8 cellular contexts compared by ENCODE assay signal in the genomic region with DNA sequence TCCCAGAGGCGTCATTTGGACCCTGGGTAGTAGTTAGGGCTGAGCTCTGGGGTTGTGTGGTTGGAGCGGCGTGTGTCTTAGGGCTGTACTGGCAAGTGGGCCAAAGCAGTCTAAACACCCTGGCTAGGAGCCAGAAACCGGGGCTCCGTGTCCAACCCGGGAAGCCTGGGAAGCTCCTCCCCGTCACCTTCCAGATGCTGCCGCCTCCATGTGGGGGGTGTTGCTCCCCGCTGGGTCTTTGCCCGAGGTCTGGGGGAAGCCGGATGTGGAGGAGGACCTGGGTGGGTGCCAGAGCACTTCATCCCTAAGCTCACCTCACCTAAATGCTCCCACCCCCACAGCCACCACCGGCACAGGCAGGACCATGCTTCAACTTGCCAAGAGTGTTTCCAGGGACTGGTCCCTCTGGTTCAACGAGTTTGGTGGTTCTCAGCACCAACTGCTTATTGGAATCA. TPM values are rescaled to one million over a fixed set of nuclear protein-coding genes. Genes with fewer than 3 reads are reported as not detected.
A peak's percentile ranks its signal among the peaks of the same experiment; 100 is the strongest.
DNase-seq lines count a peak whose midpoint lies in the region; ATAC-seq and TF ChIP-seq lines count a peak whose summit lies in the region.
"Had no signal": no experiment of that assay in that cellular context is flagged by ENCODE, and none has a peak within 500 bp of the region (broad histone marks: within the 10 kb centered on the region; RNA-seq: fewer than 3 reads in every experiment).

No MANE protein-coding gene starts in this region.

- H3K36me3 ChIP-seq in PC-3 (ENCODE audit: low read depth, low read length) = no peaks in the 10 kb centered on the region

- CTCF ChIA-PET in PC-3 (lab: Charles Lee) = no interaction called here
- CTCF ChIA-PET in activated CD4-positive, alpha-beta T cell treated with anti-CD3 and anti-CD28 coated beads, Interleukin-2, amount 10 ng/mL, durations not matched to agents 7 days and 5 days (lab: Charles Lee) = interaction anchor here (0.6 to 1.9 kb wide), 4 partner anchors 9 to 306 kb away, joined by 3 to 8 read pairs (median 4); no protein-coding TSS in a partner anchor

- H3K9me3 ChIP-seq in PC-3 (ENCODE audit: low read length) = no peaks in the 10 kb centered on the region
- no peaks in the 10 kb centered on the region for H3K9me3 ChIP-seq in right cardiac atrium (ENCODE audit: control insufficient read depth, low read length)

- H4K20me1 ChIP-seq in PC-3 (ENCODE audit: low read length) = peaks cover 7% of the 10 kb centered on the region; the same call in 1 of the 2 replicates

- H3K36me3 Mint-ChIP-seq in stimulated activated memory B cell treated with anti-CD40 and anti-IgM and Interleukin-4, amounts not matched to agents 10 μg/mL and 1 μg/mL and 100 μg/mL, for 72 hours = peaks cover 39% of the 10 kb centered on the region
- H3K36me3 Mint-ChIP-seq in activated CD4-positive, alpha-beta T cell treated with anti-CD3 and anti-CD28 coated beads, Interleukin-2, amount 10 ng/mL, durations not matched to agents 7 days and 5 days (ENCODE audit: low read depth) = peaks cover 5% of the 10 kb centered on the region

- BruUV-seq in PC-3 (replicated peaks; lab: Mats Ljungman, UMichigan) = no TSS peak

- peaks cover 77% of the 10 kb centered on the region for H3K79me2 ChIP-seq in PC-3 (ENCODE audit: low read length)

- DNase-seq in NCI-H1092 treated with DMSO at 0.1 percent for 48 hours (lab: John Stamatoyannopoulos, UW) (peak; percentile 64), PC-3 (peak; percentile 83), right cardiac atrium (peak in 2 of 3 donors; percentile 78 to 79), AML-193 (lab: John Stamatoyannopoulos, UW) (no peak)
- DNase-seq in activated CD4-positive, alpha-beta T cell treated with anti-CD3 and anti-CD28 coated beads, Interleukin-2, amount 10 ng/mL, durations not matched to agents 7 days and 5 days = no peak
- DNase-seq: erythroblast had no signal

- 0 out of 2 replicates have a peak overlapping the region, but pooled peaks have one; percentile 11 for H3K4me3 ChIP-seq in PC-3 (ENCODE audit: low read length)
- H3K4me3 ChIP-seq in right cardiac atrium (ENCODE audit: low read length) = no peak overlapping the region

- H3K27me3 Mint-ChIP-seq in stimulated activated memory B cell treated with anti-CD40 and anti-IgM and Interleukin-4, amounts not matched to agents 10 μg/mL and 1 μg/mL and 100 μg/mL, for 72 hours = no peaks in the 10 kb centered on the region
- H3K27me3 Mint-ChIP-seq in activated CD4-positive, alpha-beta T cell treated with anti-CD3 and anti-CD28 coated beads, Interleukin-2, amount 10 ng/mL, durations not matched to agents 7 days and 5 days = no peaks in the 10 kb centered on the region

- peak overlapping the region; percentile 16 for H3K27ac Mint-ChIP-seq in stimulated activated memory B cell treated with anti-CD40 and anti-IgM and Interleukin-4, amounts not matched to agents 10 μg/mL and 1 μg/mL and 100 μg/mL, for 72 hours
- no peak overlapping the region for H3K27ac Mint-ChIP-seq in activated CD4-positive, alpha-beta T cell treated with anti-CD3 and anti-CD28 coated beads, Interleukin-2, amount 10 ng/mL, durations not matched to agents 7 days and 5 days

- POLR2A ChIA-PET in PC-3 (lab: Charles Lee; ENCODE audit: unreplicated experiment) = no interaction called here
- POLR2A ChIA-PET in activated CD4-positive, alpha-beta T cell treated with anti-CD3 and anti-CD28 coated beads, Interleukin-2, amount 10 ng/mL, durations not matched to agents 7 days and 5 days (lab: Charles Lee) = no interaction called here

- intact Hi-C loops in PC-3 (cut with micrococcal nuclease) (no loop called here), right cardiac atrium (cut with DNase I) (no loop called here)

- H2AFZ ChIP-seq in PC-3 (ENCODE audit: low read length) = no peak overlapping the region

- peak overlapping the region; percentile 56 for H3K4me2 ChIP-seq in PC-3 (ENCODE audit: low read length)

- H3K27me3 ChIP-seq in PC-3 (ENCODE audit: low read length) = no peaks in the 10 kb centered on the region
- no peaks in the 10 kb centered on the region for H3K27me3 ChIP-seq in right cardiac atrium (ENCODE audit: control insufficient read depth, insufficient read depth)

- H3K27ac ChIP-seq in PC-3 (ENCODE audit: low read length) = peak overlapping the region; percentile 30
- H3K27ac ChIP-seq in right cardiac atrium (ENCODE audit: low read length) = no peak overlapping the region

- 20% methylated on average over 13 of the region's 13 CpGs for WGBS in right cardiac atrium

- no peaks in the 10 kb centered on the region for H3F3A ChIP-seq in PC-3 (ENCODE audit: low read length, unreplicated experiment)

- no peak for TF ChIP-seq CTCF in PC-3 (conservative IDR thresholded peaks at IDR 0.05; ENCODE audit: low read depth, low read length)

- no peaks in the 10 kb centered on the region for H3K9me2 ChIP-seq in PC-3 (replicated peaks; ENCODE audit: low read length)

- no peaks in the 10 kb centered on the region for H3K9me3 Mint-ChIP-seq in stimulated activated memory B cell treated with anti-CD40 and anti-IgM and Interleukin-4, amounts not matched to agents 10 μg/mL and 1 μg/mL and 100 μg/mL, for 72 hours
- H3K9me3 Mint-ChIP-seq in activated CD4-positive, alpha-beta T cell treated with anti-CD3 and anti-CD28 coated beads, Interleukin-2, amount 10 ng/mL, durations not matched to agents 7 days and 5 days = no peaks in the 10 kb centered on the region

- no peak overlapping the region for H3K9ac ChIP-seq in PC-3 (ENCODE audit: low read length)

- H3K4me1 ChIP-seq in PC-3 (ENCODE audit: insufficient read depth, low read length) (peaks cover 15% of the 10 kb centered on the region), right cardiac atrium (ENCODE audit: control insufficient read depth, insufficient read depth, low read length) (peaks cover 16% of the 10 kb centered on the region)

- no peak overlapping the region for H3K4me3 Mint-ChIP-seq in stimulated activated memory B cell treated with anti-CD40 and anti-IgM and Interleukin-4, amounts not matched to agents 10 μg/mL and 1 μg/mL and 100 μg/mL, for 72 hours
- H3K4me3 Mint-ChIP-seq in activated CD4-positive, alpha-beta T cell treated with anti-CD3 and anti-CD28 coated beads, Interleukin-2, amount 10 ng/mL, durations not matched to agents 7 days and 5 days = no peak overlapping the region

- no peak; the same call in 1 of the 2 replicates for ATAC-seq in PC-3
- peak; percentile 63 to 66 for ATAC-seq in right cardiac atrium
- no peak for ATAC-seq in stimulated activated memory B cell treated with anti-CD40 and anti-IgM and Interleukin-4, amounts not matched to agents 10 μg/mL and 1 μg/mL and 100 μg/mL, for 72 hours
- ATAC-seq in GM18907 (IDR thresholded peaks at IDR 0.05; ENCODE audit: unreplicated experiment) = no peak

- H3K4me1 Mint-ChIP-seq in stimulated activated memory B cell treated with anti-CD40 and anti-IgM and Interleukin-4, amounts not matched to agents 10 μg/mL and 1 μg/mL and 100 μg/mL, for 72 hours = peaks cover 51% of the 10 kb centered on the region
- H3K4me1 Mint-ChIP-seq in activated CD4-positive, alpha-beta T cell treated with anti-CD3 and anti-CD28 coated beads, Interleukin-2, amount 10 ng/mL, durations not matched to agents 7 days and 5 days = peaks cover 1% of the 10 kb centered on the region

RNA-seq across cellular contexts. Expression of gene TET3, which starts 25.4 kb away (rescaled TPM):
- total RNA-seq in PC-3 (2014; rRNA removed) = 6.1 and 10.1 TPM in 2 replicates
- 1 to 10 TPM; 2.5 to 3.3 (median 2.9) TPM for total RNA-seq in right cardiac atrium
- polyA plus RNA-seq in right cardiac atrium = 1.1 TPM
- total RNA-seq in activated CD4-positive, alpha-beta T cell treated with anti-CD3 and anti-CD28 coated beads, Interleukin-2, amount 10 ng/mL, durations not matched to agents 7 days and 5 days = 10 to 100 TPM; 17.9 to 18.8 TPM

Comparison
In these comparisons a context has a peak if more than half of its experiments do, and no peak if none do; other contexts are left out.
1. DNase-seq: peak in NCI-H1092 treated with DMSO at 0.1 percent for 48 hours (single experiment), PC-3 (single experiment) and right cardiac atrium (2 of 3); none in activated CD4-positive, alpha-beta T cell treated with anti-CD3 and anti-CD28 coated beads, Interleukin-2, amount 10 ng/mL, durations not matched to agents 7 days and 5 days (single experiment) and AML-193 (0 of 2).
2. ATAC-seq: peak in right cardiac atrium (2 of 2); none in PC-3 (single experiment), stimulated activated memory B cell treated with anti-CD40 and anti-IgM and Interleukin-4, amounts not matched to agents 10 μg/mL and 1 μg/mL and 100 μg/mL, for 72 hours (single experiment) and GM18907 (single experiment).